Comparison of ENCODE assay signal across 10 cellular contexts in the genomic region with DNA sequence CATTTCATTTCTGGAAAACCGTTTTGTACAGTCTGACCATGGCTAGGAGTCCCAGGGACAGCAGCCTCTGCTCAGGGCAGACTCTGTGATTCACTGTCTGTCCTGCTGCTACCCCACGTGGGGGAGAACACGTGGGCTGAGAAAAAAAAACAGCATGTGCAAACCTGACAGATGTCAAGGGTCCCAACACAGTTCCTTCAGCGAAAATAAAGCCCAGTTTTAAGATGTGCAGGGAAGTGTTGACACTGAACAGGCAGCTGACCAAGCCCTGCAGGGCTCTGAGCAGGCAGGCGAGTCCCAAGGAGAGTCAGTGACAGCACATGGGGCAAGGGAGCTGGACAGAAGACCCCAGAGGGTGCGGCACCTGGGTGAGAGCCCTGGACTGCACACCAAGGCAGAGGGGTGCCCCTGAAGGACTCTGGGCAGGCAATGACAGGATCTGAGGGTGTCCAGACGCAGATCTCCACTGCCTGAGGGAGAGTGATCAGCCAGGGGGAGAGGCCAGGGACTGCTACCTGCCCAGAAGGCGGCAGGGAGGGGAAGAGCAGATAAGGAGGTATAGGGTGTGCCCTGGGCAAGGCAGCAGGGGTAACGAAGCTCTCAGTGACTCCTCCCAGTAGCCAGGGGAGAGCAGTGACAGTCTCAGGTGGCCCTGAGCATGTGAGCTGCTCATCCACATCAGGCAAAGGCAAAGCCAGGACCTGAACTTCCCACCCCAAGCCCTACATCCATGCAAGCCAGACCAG. TPM values are rescaled to one million over a fixed set of nuclear protein-coding genes. Genes with fewer than 3 reads are reported as not detected.
DNase-seq lines count a peak whose midpoint lies in the region; ATAC-seq and TF ChIP-seq lines count a peak whose summit lies in the region.
"Had no signal": no experiment of that assay in that cellular context is flagged by ENCODE, and none has a peak within 500 bp of the region (broad histone marks: within the 10 kb centered on the region; RNA-seq: fewer than 3 reads in every experiment).

No MANE protein-coding gene starts in this region.

- POLR2A ChIA-PET in CD4-positive, alpha-beta T cell (lab: Charles Lee), result no interaction called here

- peaks cover 12% of the 10 kb centered on the region for H3K36me3 Mint-ChIP-seq in CD4-positive, alpha-beta T cell (ENCODE audit: low read depth)

- no peak for ATAC-seq in CD4-positive, alpha-beta T cell (ENCODE audit: poor library complexity)
- no peak for ATAC-seq in HG03175 (IDR thresholded peaks at IDR 0.05; ENCODE audit: unreplicated experiment)

- TF ChIP-seq CTCF in CD4-positive, alpha-beta T cell (IDR thresholded peaks at IDR 0.05), result no peak

- no peaks in the 10 kb centered on the region for H3K9me3 Mint-ChIP-seq in CD4-positive, alpha-beta T cell

- intact Hi-C loops in CD4-positive, alpha-beta T cell (cut with DNase I, micrococcal nuclease), result loop anchor here in 1 of 2 experiments (5.0 to 10.0 kb wide), 2 partner anchors 95 to 138 kb away; a partner anchor contains a TSS

- H3K4me1 Mint-ChIP-seq in CD4-positive, alpha-beta T cell (ENCODE audit: low read depth), result peaks cover 11% of the 10 kb centered on the region

- H3K9me3 ChIP-seq in CD4-positive, alpha-beta T cell (ENCODE audit: control insufficient read depth, low read length), result no peaks in the 10 kb centered on the region

- H3K27me3 ChIP-seq in CD4-positive, alpha-beta T cell (ENCODE audit: control insufficient read depth, insufficient read depth, low read length), result no peaks in the 10 kb centered on the region

- peak overlapping the region; percentile 99 for H3K27ac ChIP-seq in caudate nucleus (ENCODE audit: low read depth, low read length)
- H3K27ac ChIP-seq in temporal lobe (ENCODE audit: low read depth, low read length), result peak overlapping the region; percentile 94
- no peak overlapping the region for H3K27ac ChIP-seq in CD4-positive, alpha-beta T cell (ENCODE audit: low read depth, low read length)

- H3K4me3 Mint-ChIP-seq in CD4-positive, alpha-beta T cell, result no peak overlapping the region

- CTCF ChIA-PET in CD4-positive, alpha-beta T cell (lab: Charles Lee), result no interaction called here

- no peak overlapping the region for H3K27ac Mint-ChIP-seq in CD4-positive, alpha-beta T cell

- DNase-seq in DMS 273 (lab: John Stamatoyannopoulos, UW; ENCODE audit: unreplicated experiment) (peak; percentile 60), DMS 273 treated with DMSO at 0.1 percent for 48 hours (lab: John Stamatoyannopoulos, UW) (no peak), caudate nucleus (lab: John Stamatoyannopoulos, UW) (peak in 3 of 61 donors; percentile 50 to 64 (median 52)), kidney glomerular epithelial cell (lab: John Stamatoyannopoulos, UW) (peak; percentile 6), NCI-H187 (lab: John Stamatoyannopoulos, UW) (no peak)
- DNase-seq in CD4-positive, alpha-beta T cell, result no peak
- DNase-seq: stimulated activated naive CD4-positive, alpha-beta T cell treated with Interleukin-2 at 50 U/mL for 16 hours; SW 1271 had no signal

- H3K27me3 Mint-ChIP-seq in CD4-positive, alpha-beta T cell, result no peaks in the 10 kb centered on the region

RNA-seq across cellular contexts. Expression of a gene that starts 5.1 kb away (rescaled TPM):
- 6.1 TPM for total RNA-seq in temporal lobe
- total RNA-seq in CD4-positive, alpha-beta T cell, result 1 to 10 TPM; 2.8 to 3.0 TPM

RNA-seq across cellular contexts. Expression of a gene that starts 34.0 kb away (rescaled TPM):
- total RNA-seq in temporal lobe, result 0.98 TPM
- total RNA-seq in CD4-positive, alpha-beta T cell, result under 1 TPM; 0.17 to 0.44 TPM

RNA-seq across cellular contexts. Expression of a gene that starts 39.2 kb away (rescaled TPM):
- 41.1 TPM for total RNA-seq in temporal lobe
- total RNA-seq in CD4-positive, alpha-beta T cell, result 10 to 100 TPM; 30.4 TPM

Comparison
In these comparisons a context has a peak if more than half of its experiments do, and no peak if none do; other contexts are left out.
1. DNase-seq: peak in DMS 273 (single experiment) and kidney glomerular epithelial cell (single experiment); none in DMS 273 treated with DMSO at 0.1 percent for 48 hours (single experiment), CD4-positive, alpha-beta T cell (0 of 10) and NCI-H187 (0 of 2).